ENCODE assay signal across 12 cellular contexts in the genomic region with DNA sequence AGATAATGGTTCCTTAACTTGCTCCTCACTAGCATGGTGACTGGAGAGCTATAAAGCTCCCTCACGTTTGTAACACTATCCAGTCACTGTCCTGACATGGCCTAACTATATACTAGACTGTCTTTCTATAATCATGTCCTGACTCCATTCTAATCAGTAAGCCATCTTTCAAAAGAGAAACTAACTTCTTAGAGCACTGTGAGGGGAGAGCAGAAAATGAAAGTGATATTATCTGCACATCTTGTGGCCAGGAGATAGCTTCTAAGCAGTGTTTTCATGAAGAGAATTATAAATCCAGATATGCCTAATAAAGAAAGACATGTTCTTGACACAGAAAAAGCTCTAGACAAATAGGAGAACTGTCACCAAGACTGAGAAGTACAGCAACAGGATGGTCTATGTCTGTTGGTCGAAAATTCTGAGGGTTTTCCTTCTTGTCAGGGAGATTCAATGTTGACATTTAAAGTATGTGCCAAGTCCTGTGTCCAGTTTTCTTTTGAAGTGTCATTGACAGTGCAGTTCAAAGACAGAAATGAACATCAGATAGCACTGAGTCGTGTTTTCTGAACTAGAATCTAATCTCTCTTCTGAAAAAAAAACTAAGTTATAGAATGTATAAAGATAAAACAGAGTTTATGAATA.
DNase-seq lines count a peak whose midpoint lies in the region; ATAC-seq and TF ChIP-seq lines count a peak whose summit lies in the region.
"Had no signal": no experiment of that assay in that cellular context is flagged by ENCODE, and none has a peak within 500 bp of the region (broad histone marks: within the 10 kb centered on the region; RNA-seq: fewer than 3 reads in every experiment).

No MANE protein-coding gene starts in this region.

- H2AFZ ChIP-seq in PC-3 (ENCODE audit: low read length), result peak overlapping the region; percentile 6; the same call in 1 of the 2 replicates

- BruUV-seq in PC-3 (replicated peaks; lab: Mats Ljungman, UMichigan), result no TSS peak

- intact Hi-C loops in CD8-positive, alpha-beta T cell (cut with DNase I, micrococcal nuclease), result no loop called here
- intact Hi-C loops in PC-3 (cut with micrococcal nuclease), result no loop called here

- no peak for DNase-seq in CD8-positive, alpha-beta T cell
- no peak for DNase-seq in PC-3
- no peak for DNase-seq in NCI-H345 (lab: John Stamatoyannopoulos, UW)
- no peak for DNase-seq in endodermal cell
- no peak for DNase-seq in NCI-H146 (lab: John Stamatoyannopoulos, UW)
- DNase-seq: DMS153; occipital lobe; stimulated activated naive CD4-positive, alpha-beta T cell treated with Interleukin-2 at 50 U/mL for 16 hours had no signal

- H3K9me2 ChIP-seq in PC-3 (replicated peaks; ENCODE audit: low read length), result no peaks in the 10 kb centered on the region; the same call in 1 of the 2 replicates

- no peak for ATAC-seq in CD8-positive, alpha-beta T cell
- peak; percentile 99 for ATAC-seq in GM19328 (IDR thresholded peaks at IDR 0.05; ENCODE audit: unreplicated experiment)
- ATAC-seq in HG02981 (IDR thresholded peaks at IDR 0.05; ENCODE audit: unreplicated experiment), result peak; percentile 98
- ATAC-seq in PC-3, result no peak
- no peak for ATAC-seq in esophagus mucosa

- CTCF ChIA-PET in CD8-positive, alpha-beta T cell (lab: Charles Lee), result no interaction called here
- CTCF ChIA-PET in PC-3 (lab: Charles Lee), result no interaction called here

- no peaks in the 10 kb centered on the region for H3K4me1 ChIP-seq in CD8-positive, alpha-beta T cell (ENCODE audit: insufficient read depth, low read length)
- no peaks in the 10 kb centered on the region for H3K4me1 ChIP-seq in PC-3 (ENCODE audit: insufficient read depth, low read length)
- no peaks in the 10 kb centered on the region for H3K4me1 ChIP-seq in endodermal cell (ENCODE audit: control insufficient read depth, insufficient read depth, low read length)
- H3K4me1 ChIP-seq: esophagus muscularis mucosa had no signal

- H3K4me3 ChIP-seq in CD8-positive, alpha-beta T cell (ENCODE audit: low read depth, low read length), result no peak overlapping the region
- no peak overlapping the region for H3K4me3 ChIP-seq in PC-3 (ENCODE audit: low read length)
- no peak overlapping the region for H3K4me3 ChIP-seq in endodermal cell (ENCODE audit: low read length)
- H3K4me3 ChIP-seq: esophagus muscularis mucosa had no signal

- no peak overlapping the region for H3K4me2 ChIP-seq in PC-3 (ENCODE audit: low read length)

- H3K27ac Mint-ChIP-seq in CD8-positive, alpha-beta T cell, result no peak overlapping the region
- no peak overlapping the region for H3K27ac Mint-ChIP-seq in endodermal cell

- POLR2A ChIA-PET in CD8-positive, alpha-beta T cell (lab: Charles Lee), result no interaction called here
- POLR2A ChIA-PET in PC-3 (lab: Charles Lee; ENCODE audit: unreplicated experiment), result interaction anchor here (0.6 kb wide), 1 partner anchor 12 kb away, joined by 15 read pairs; no protein-coding TSS in a partner anchor

- H3K9ac ChIP-seq in PC-3 (ENCODE audit: low read length) (no peak overlapping the region), endodermal cell (ENCODE audit: extremely low read depth, low read length, poor library complexity, severe bottlenecking) (no peak overlapping the region)

- H4K20me1 ChIP-seq in PC-3 (ENCODE audit: low read length), result no peaks in the 10 kb centered on the region

- H3K36me3 ChIP-seq in CD8-positive, alpha-beta T cell (ENCODE audit: insufficient read depth, low read length), result no peaks in the 10 kb centered on the region
- H3K36me3 ChIP-seq in PC-3 (ENCODE audit: low read depth, low read length), result no peaks in the 10 kb centered on the region
- H3K36me3 ChIP-seq in endodermal cell (ENCODE audit: control insufficient read depth, insufficient read depth, low read length), result no peaks in the 10 kb centered on the region
- H3K36me3 ChIP-seq: esophagus muscularis mucosa had no signal

- no peaks in the 10 kb centered on the region for H3K27me3 Mint-ChIP-seq in CD8-positive, alpha-beta T cell (ENCODE audit: low read depth)
- no peaks in the 10 kb centered on the region for H3K27me3 Mint-ChIP-seq in endodermal cell (ENCODE audit: insufficient read depth)

- no peaks in the 10 kb centered on the region for H3K27me3 ChIP-seq in CD8-positive, alpha-beta T cell (ENCODE audit: insufficient read depth, low read length)
- H3K27me3 ChIP-seq in PC-3 (ENCODE audit: low read length) (no peaks in the 10 kb centered on the region), endodermal cell (ENCODE audit: control insufficient read depth, insufficient read depth, low read length, poor library complexity, severe bottlenecking) (no peaks in the 10 kb centered on the region)
- H3K27me3 ChIP-seq: esophagus muscularis mucosa had no signal

- H3K9me3 ChIP-seq in CD8-positive, alpha-beta T cell (ENCODE audit: low read length), result no peaks in the 10 kb centered on the region
- H3K9me3 ChIP-seq in PC-3 (ENCODE audit: low read length) (no peaks in the 10 kb centered on the region), endodermal cell (ENCODE audit: control insufficient read depth, low read length) (no peaks in the 10 kb centered on the region)
- H3K9me3 ChIP-seq: esophagus muscularis mucosa had no signal

- peak overlapping the region; percentile 38 for H3K4me3 Mint-ChIP-seq in CD8-positive, alpha-beta T cell
- H3K4me3 Mint-ChIP-seq in endodermal cell, result no peak overlapping the region

- no peaks in the 10 kb centered on the region for H3K36me3 Mint-ChIP-seq in CD8-positive, alpha-beta T cell
- H3K36me3 Mint-ChIP-seq in endodermal cell (ENCODE audit: low read depth), result no peaks in the 10 kb centered on the region

- no peak for TF ChIP-seq CTCF in CD8-positive, alpha-beta T cell (IDR thresholded peaks at IDR 0.05)
- TF ChIP-seq CTCF in PC-3 (conservative IDR thresholded peaks at IDR 0.05; ENCODE audit: low read depth, low read length) (no peak), endodermal cell (conservative IDR thresholded peaks at IDR 0.05) (no peak)

- H3K27ac ChIP-seq in CD8-positive, alpha-beta T cell (ENCODE audit: low read depth, low read length), result no peak overlapping the region
- H3K27ac ChIP-seq in PC-3 (ENCODE audit: low read length), result no peak overlapping the region
- no peak overlapping the region for H3K27ac ChIP-seq in endodermal cell (ENCODE audit: low read depth, low read length)
- H3K27ac ChIP-seq: esophagus muscularis mucosa had no signal

- H3K9me3 Mint-ChIP-seq in CD8-positive, alpha-beta T cell, result peaks cover 2% of the 10 kb centered on the region
- H3K9me3 Mint-ChIP-seq in endodermal cell, result peaks cover 7% of the 10 kb centered on the region

- peaks cover 4% of the 10 kb centered on the region for H3K4me1 Mint-ChIP-seq in CD8-positive, alpha-beta T cell (ENCODE audit: low read depth)
- no peaks in the 10 kb centered on the region for H3K4me1 Mint-ChIP-seq in endodermal cell

- 76 to 92% methylated on average over 2 to 3 of the region's 3 CpGs for WGBS in endodermal cell (ENCODE audit: insufficient coverage in 1 of 2, insufficient read length in 1 of 2), 2 experiments

- no peaks in the 10 kb centered on the region for H3F3A ChIP-seq in PC-3 (ENCODE audit: low read length, unreplicated experiment)

- no peaks in the 10 kb centered on the region for H3K79me2 ChIP-seq in PC-3 (ENCODE audit: low read length)

Comparison
In these comparisons a context has a peak if more than half of its experiments do, and no peak if none do; other contexts are left out.
1. ATAC-seq: peak in GM19328 (single experiment) and HG02981 (single experiment); none in CD8-positive, alpha-beta T cell (single experiment), PC-3 (single experiment) and esophagus mucosa (single experiment).